Comparison of ENCODE assay signal across 9 cellular contexts in the genomic region with DNA sequence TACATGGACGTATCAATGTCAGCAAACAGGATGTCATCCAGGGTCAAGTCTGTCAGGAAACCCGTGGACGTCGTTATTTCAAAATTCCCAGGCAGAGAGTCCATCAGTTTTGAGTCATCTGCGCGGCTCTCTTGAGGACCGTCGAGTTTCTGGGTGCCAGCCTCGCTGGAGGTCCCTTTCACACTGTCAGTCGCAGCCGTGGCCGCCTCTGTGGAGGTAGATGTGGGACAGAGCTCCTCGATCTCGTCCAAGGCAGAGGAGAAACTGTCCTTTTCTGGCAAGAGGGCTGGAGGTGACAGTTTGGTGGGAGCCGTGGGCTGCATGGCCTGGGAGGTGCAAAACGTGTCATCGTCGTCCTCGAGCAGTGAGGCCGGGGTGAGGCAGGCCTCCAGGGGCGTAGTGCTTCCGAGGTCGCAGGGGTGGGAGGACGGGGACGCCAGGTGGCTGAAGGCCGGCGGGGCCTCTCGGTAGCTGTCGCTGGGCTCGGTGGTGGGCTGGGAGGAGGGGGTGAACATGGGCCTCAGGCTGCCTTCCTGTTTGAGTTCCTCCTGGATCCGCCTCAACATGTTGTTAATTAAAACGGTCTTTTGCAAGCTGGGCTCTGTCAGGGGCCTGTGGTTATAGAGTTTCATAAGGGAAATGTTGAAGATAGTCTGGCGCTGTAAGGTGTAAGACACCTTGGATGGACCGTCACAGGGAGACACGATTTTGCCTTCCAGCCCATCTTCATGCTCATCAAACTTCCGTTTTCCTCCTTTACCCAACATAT. TPM values are rescaled to one million over a fixed set of nuclear protein-coding genes. Genes with fewer than 3 reads are reported as not detected.
DNase-seq lines count a peak whose midpoint lies in the region; ATAC-seq and TF ChIP-seq lines count a peak whose summit lies in the region.
"Had no signal": no experiment of that assay in that cellular context is flagged by ENCODE, and none has a peak within 500 bp of the region (broad histone marks: within the 10 kb centered on the region; RNA-seq: fewer than 3 reads in every experiment).

No MANE protein-coding gene starts in this region.

- H3K9me3 ChIP-seq in liver (ENCODE audit: control insufficient read depth in 4 of 4, low read length in 3 of 4) = no peaks in the 10 kb centered on the region

- peaks cover 3 to 16% (median 11%) of the 10 kb centered on the region in 4 donors for H3K36me3 ChIP-seq in liver (ENCODE audit: control insufficient read depth in 4 of 4, insufficient read depth in 3 of 4, low read depth in 1 of 4, low read length in 3 of 4)

- H3K9ac ChIP-seq in liver (ENCODE audit: low read depth in 1 of 2, low read length in 2 of 2) = no peak overlapping the region

- TF ChIP-seq CTCF in liver (IDR thresholded peaks at IDR 0.05; ENCODE audit: low read depth, low read length, missing input control) = no peak

- H3K4me3 ChIP-seq in liver (ENCODE audit: low read depth in 1 of 3, low read length in 3 of 3) = no peak overlapping the region

- no peaks in the 10 kb centered on the region for H3K27me3 ChIP-seq in liver (ENCODE audit: control insufficient read depth in 4 of 4, insufficient read depth in 4 of 4, low read length in 3 of 4)

- WGBS in liver = 76% methylated on average over 36 of the region's 36 CpGs

- peaks cover 5 to 30% (median 18%) of the 10 kb centered on the region in 4 donors for H3K4me1 ChIP-seq in liver (ENCODE audit: control insufficient read depth in 4 of 4, insufficient read depth in 4 of 4, low read length in 3 of 4)

- no peak for TF ChIP-seq RAD21 in liver (IDR thresholded peaks at IDR 0.05)

- H3K27ac ChIP-seq in liver (ENCODE audit: low read depth in 1 of 2, low read length in 2 of 2) = no peak overlapping the region

- DNase-seq in MV-4-11 (lab: John Stamatoyannopoulos, UW) (peak; percentile 67), SK-N-DZ (ENCODE audit: low spot score) (no peak), HK-2 (ENCODE audit: unreplicated experiment) (no peak), NCI-H510A (lab: John Stamatoyannopoulos, UW) (no peak)
- DNase-seq in stimulated activated CD4-positive, alpha-beta T cell treated with anti-CD3 and anti-CD28 coated beads, Interleukin-2, amount 100 ng/mL, for 24 hours = no peak
- DNase-seq: IMR-90 had no signal

- ATAC-seq in GM18499 (IDR thresholded peaks at IDR 0.05; ENCODE audit: insufficient read depth, unreplicated experiment) = peak; percentile 26
- peak; percentile 70 for ATAC-seq in GM21723 (IDR thresholded peaks at IDR 0.05; ENCODE audit: unreplicated experiment)

TF ChIP-seq in liver, 16 proteins besides CTCF, POLR2A, EP300 and RAD21:
- TF ChIP-seq FOXA1 (IDR thresholded peaks at IDR 0.05) (no peak), NR2F2 (IDR thresholded peaks at IDR 0.05) (peak; percentile 19), HNF4G (IDR thresholded peaks at IDR 0.05) (no peak)
- TF ChIP-seq, protein P1, sequence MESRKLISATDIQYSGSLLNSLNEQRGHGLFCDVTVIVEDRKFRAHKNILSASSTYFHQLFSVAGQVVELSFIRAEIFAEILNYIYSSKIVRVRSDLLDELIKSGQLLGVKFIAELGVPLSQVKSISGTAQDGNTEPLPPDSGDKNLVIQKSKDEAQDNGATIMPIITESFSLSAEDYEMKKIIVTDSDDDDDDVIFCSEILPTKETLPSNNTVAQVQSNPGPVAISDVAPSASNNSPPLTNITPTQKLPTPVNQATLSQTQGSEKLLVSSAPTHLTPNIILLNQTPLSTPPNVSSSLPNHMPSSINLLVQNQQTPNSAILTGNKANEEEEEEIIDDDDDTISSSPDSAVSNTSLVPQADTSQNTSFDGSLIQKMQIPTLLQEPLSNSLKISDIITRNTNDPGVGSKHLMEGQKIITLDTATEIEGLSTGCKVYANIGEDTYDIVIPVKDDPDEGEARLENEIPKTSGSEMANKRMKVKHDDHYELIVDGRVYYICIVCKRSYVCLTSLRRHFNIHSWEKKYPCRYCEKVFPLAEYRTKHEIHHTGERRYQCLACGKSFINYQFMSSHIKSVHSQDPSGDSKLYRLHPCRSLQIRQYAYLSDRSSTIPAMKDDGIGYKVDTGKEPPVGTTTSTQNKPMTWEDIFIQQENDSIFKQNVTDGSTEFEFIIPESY (IDR thresholded peaks at IDR 0.05) = no peak

RNA-seq across cellular contexts. Expression of a gene that starts 17.4 kb away (rescaled TPM):
- 10 to 100 TPM in 1 of 2 donors, 1 to 10 TPM in 1; 5.8 to 13.3 TPM for total RNA-seq in liver
- polyA plus RNA-seq in liver = 1 to 10 TPM; 5.1 to 7.1 TPM
- 5.9 and 7.3 TPM in 2 replicates for polyA plus RNA-seq in SK-N-DZ (2014; cell fraction: cytosol; rRNA removed)
- polyA plus RNA-seq in SK-N-DZ (2014; cell fraction: nucleus; rRNA removed) = 3.1 and 4.2 TPM in 2 replicates
